Comparison of ENCODE assay signal across 11 cellular contexts in the genomic region with DNA sequence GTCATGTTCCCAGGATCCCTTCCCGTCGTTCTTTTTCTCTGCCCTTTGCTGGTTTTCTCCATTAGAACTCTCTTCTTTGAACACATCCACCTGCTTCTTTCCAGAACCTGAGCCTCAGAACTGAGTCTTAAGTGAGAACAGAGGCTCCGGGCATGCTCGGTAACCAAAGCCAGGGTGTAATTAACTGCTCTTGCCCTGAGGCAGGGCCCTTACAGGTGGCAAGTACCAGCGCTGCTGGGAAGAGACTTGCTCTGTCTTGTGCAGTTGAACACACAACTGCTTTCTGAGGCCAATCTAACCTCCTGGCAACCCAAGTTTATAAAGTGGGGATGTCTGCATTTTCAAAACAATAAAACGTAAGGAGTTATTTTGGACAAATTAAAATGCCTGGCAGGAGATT. TPM values are rescaled to one million over a fixed set of nuclear protein-coding genes. Genes with fewer than 3 reads are reported as not detected.
DNase-seq lines count a peak whose midpoint lies in the region; ATAC-seq, FAIRE-seq and TF ChIP-seq lines count a peak whose summit lies in the region.
"Had no signal": no experiment of that assay in that cellular context is flagged by ENCODE, and none has a peak within 500 bp of the region (broad histone marks: within the 10 kb centered on the region; RNA-seq: fewer than 3 reads in every experiment).

No MANE protein-coding gene starts in this region.

- no peak for DNase-seq in left ventricle myocardium inferior
- DNase-seq in Right ventricle myocardium inferior (ENCODE audit: missing footprints): no peak
- DNase-seq in SK-N-MC (ENCODE audit: low read depth, low spot score): no peak
- DNase-seq in iPS DF 6.9 (ENCODE audit: low read depth, low spot score): no peak
- peak; percentile 44 to 47 for DNase-seq in thyroid gland
- DNase-seq in NCI-H1694 (lab: John Stamatoyannopoulos, UW): no peak
- no peak for DNase-seq in urothelium cell line (ENCODE audit: low spot score)
- DNase-seq: activated CD4-positive, alpha-beta T cell treated with anti-CD3 and anti-CD28 coated beads for 1 hour; caudate nucleus had no signal

- H3K27ac ChIP-seq in left ventricle myocardium inferior (replicated peaks) (no peak overlapping the region), SK-N-MC (no peak overlapping the region), iPS DF 6.9 (ENCODE audit: low read length) (no peak overlapping the region), thyroid gland (peak overlapping the region; percentile 76 to 91 (median 88))
- H3K27ac ChIP-seq: pancreas had no signal

- H3K4me1 ChIP-seq in left ventricle myocardium inferior (peaks cover 11% of the 10 kb centered on the region), iPS DF 6.9 (ENCODE audit: control insufficient read depth, insufficient read depth, low read length) (0 out of 2 replicates have a peak, but pooled peaks cover 2% of the 10 kb centered on the region), thyroid gland (peaks cover 13 to 18% of the 10 kb centered on the region in 2 donors)

- no peak for FAIRE-seq in urothelium cell line (lab: Jason Lieb, UNC)
- FAIRE-seq: pancreas had no signal

- TF ChIP-seq POLR2A in thyroid gland (IDR thresholded peaks at IDR 0.05): no peak

- no peak for TF ChIP-seq CTCF in left ventricle myocardium inferior (IDR thresholded peaks at IDR 0.05; ENCODE audit: borderline replicate concordance)
- no peak for TF ChIP-seq CTCF in thyroid gland (IDR thresholded peaks at IDR 0.05)

- H3K27me3 ChIP-seq in left ventricle myocardium inferior (ENCODE audit: low read depth) (peaks cover 71% of the 10 kb centered on the region), iPS DF 6.9 (ENCODE audit: control insufficient read depth, insufficient read depth, low read length) (peaks cover 13% of the 10 kb centered on the region), thyroid gland (no peaks in the 10 kb centered on the region)

- intact Hi-C loops in left ventricle myocardium inferior (cut with micrococcal nuclease) (no loop called here), Right ventricle myocardium inferior (cut with DNase I) (no loop called here), thyroid gland (cut with DNase I) (no loop called here)

- H3K9me3 ChIP-seq in left ventricle myocardium inferior (replicated peaks) (no peaks in the 10 kb centered on the region), SK-N-MC (ENCODE audit: low read depth, low read length) (no peaks in the 10 kb centered on the region), iPS DF 6.9 (ENCODE audit: control insufficient read depth, insufficient read depth, low read length) (no peaks in the 10 kb centered on the region), thyroid gland (no peaks in the 10 kb centered on the region)
- H3K9me3 ChIP-seq: pancreas had no signal

- no CpG with 5 or more reads among the region's 6 CpGs for WGBS in iPS DF 6.9 (ENCODE audit: insufficient coverage, insufficient read length)
- WGBS in thyroid gland, 2 donors: 32 to 39% methylated on average over 6 of the region's 6 CpGs

- no peaks in the 10 kb centered on the region for H3K36me3 ChIP-seq in left ventricle myocardium inferior
- no peaks in the 10 kb centered on the region for H3K36me3 ChIP-seq in SK-N-MC (ENCODE audit: insufficient read depth, low read length)
- no peaks in the 10 kb centered on the region for H3K36me3 ChIP-seq in iPS DF 6.9 (ENCODE audit: control insufficient read depth, insufficient read depth, low read length)
- H3K36me3 ChIP-seq in thyroid gland: no peaks in the 10 kb centered on the region
- H3K36me3 ChIP-seq: pancreas had no signal

- H3K4me3 ChIP-seq in left ventricle myocardium inferior: peak overlapping the region; percentile 67
- H3K4me3 ChIP-seq in SK-N-MC: peak overlapping the region; percentile 66
- peak overlapping the region; percentile 12; the same call in 1 of the 2 replicates for H3K4me3 ChIP-seq in iPS DF 6.9 (ENCODE audit: low read length)
- peak overlapping the region in 1 of 3 donors; percentile 53 for H3K4me3 ChIP-seq in thyroid gland (replicated peaks in 1 of 3)

- ATAC-seq in Right ventricle myocardium inferior (no peak), HG02981 (IDR thresholded peaks at IDR 0.05; ENCODE audit: unreplicated experiment) (no peak)

- no peak overlapping the region for H3K9ac ChIP-seq in SK-N-MC (ENCODE audit: insufficient read length)

RNA-seq across cellular contexts. Expression of a gene that starts 12.3 kb away (rescaled TPM):
- total RNA-seq in left ventricle myocardium inferior (54.0 TPM), Right ventricle myocardium inferior (68.6 TPM), thyroid gland (100 to 1,000 TPM; 165 to 211 (median 207) TPM)

Comparison
In these comparisons a context has a peak if more than half of its experiments do, and no peak if none do; other contexts are left out.
1. DNase-seq: peak in thyroid gland (2 of 2); none in left ventricle myocardium inferior (single experiment), Right ventricle myocardium inferior (single experiment), SK-N-MC (single experiment), iPS DF 6.9 (single experiment), NCI-H1694 (single experiment) and urothelium cell line (single experiment).
2. H3K27ac ChIP-seq: peak in thyroid gland (3 of 3); none in left ventricle myocardium inferior (single experiment), SK-N-MC (single experiment) and iPS DF 6.9 (single experiment).